8 cellular contexts compared by ENCODE assay signal in genomic region chr3:192772495-192772894, GRCh38. TPM values are rescaled to one million over a fixed set of nuclear protein-coding genes. Genes with fewer than 3 reads are reported as not detected.
DNase-seq lines count a peak whose midpoint lies in the region; ATAC-seq, FAIRE-seq and TF ChIP-seq lines count a peak whose summit lies in the region.

No MANE protein-coding gene starts in this region.

- TF ChIP-seq POLR2A in A549 (IDR thresholded peaks at IDR 0.05; ENCODE audit: low read length): no peak

- H3K4me3 ChIP-seq in A549 (no peak overlapping the region), dorsolateral prefrontal cortex (no peak overlapping the region)

- H3K9me3 Mint-ChIP-seq in osteocyte (ENCODE audit: unreplicated experiment): peaks cover 6% of the 10 kb centered on the region

- POLR2A ChIA-PET in A549 (lab: Yijun Ruan, JAX): no interaction called here

- no peaks in the 10 kb centered on the region for H3K9me3 ChIP-seq in A549

- H3K27me3 Mint-ChIP-seq in osteocyte (ENCODE audit: unreplicated experiment): peaks cover 3% of the 10 kb centered on the region

- CTCF ChIA-PET in A549 (lab: Yijun Ruan, JAX): no interaction called here

- H3K27ac ChIP-seq in A549 (no peak overlapping the region), dorsolateral prefrontal cortex (no peak overlapping the region)

- DNase-seq in A549 (ENCODE audit: low read depth in 1 of 2, low spot score in 1 of 2) (peak in 1 of 2 experiments; percentile 12), GM18507 (ENCODE audit: extremely low spot score, insufficient read length, low read depth) (no peak), NCI-H2227 treated with DMSO at 0.1 percent for 48 hours (lab: John Stamatoyannopoulos, UW) (peak; percentile 21), dorsolateral prefrontal cortex (peak in 8 of 10 donors; percentile 7 to 61 (median 52)), osteocyte (ENCODE audit: extremely low spot score, unreplicated experiment) (no peak), GOT3 (lab: John Stamatoyannopoulos, UW) (no peak), GM19240 (ENCODE audit: insufficient read length, low spot score) (no peak)
- DNase-seq in activated naive CD4-positive, alpha-beta T cell treated with anti-CD3 and anti-CD28 coated beads, Interleukin-2, amount 50 U/mL, for 16 hours: no peak

- no peak overlapping the region for H3K27ac Mint-ChIP-seq in osteocyte (ENCODE audit: unreplicated experiment)

- FAIRE-seq in A549 (lab: Jason Lieb, UNC): no peak
- peak; percentile 21 for FAIRE-seq in GM18507 (lab: Jason Lieb, UNC)

- WGBS in A549 (ENCODE audit: missing lambda C conversion rate): 6% methylated on average over 5 of the region's 5 CpGs

- TF ChIP-seq RAD21 in A549 (conservative IDR thresholded peaks at IDR 0.05 in 1 of 2, IDR thresholded peaks at IDR 0.05 in 1 of 2): peak in 1 of 2 experiments; percentile 40; a peak in 2 of 5 replicates

- no peak overlapping the region for H3K4me3 Mint-ChIP-seq in osteocyte (ENCODE audit: unreplicated experiment)

- peaks cover 0 to 6% (median 0%) of the 10 kb centered on the region in 45 donors for H3K27me3 ChIP-seq in dorsolateral prefrontal cortex

- no peaks in the 10 kb centered on the region for H3K4me1 Mint-ChIP-seq in osteocyte (ENCODE audit: unreplicated experiment)

- ATAC-seq in A549: peak; percentile 68 to 85; a peak in 3 of 6 replicates

- intact Hi-C loops in dorsolateral prefrontal cortex (cut with DNase I): loop anchor here (10.0 kb wide), 1 partner anchor 208 kb away; no protein-coding TSS in a partner anchor

- no peaks in the 10 kb centered on the region for H3K4me1 ChIP-seq in A549

- no peak overlapping the region for H3K4me2 ChIP-seq in A549

- no peak for TF ChIP-seq EP300 in A549 (IDR thresholded peaks at IDR 0.05)

- no peaks in the 10 kb centered on the region for H3K36me3 Mint-ChIP-seq in osteocyte (ENCODE audit: unreplicated experiment)

- TF ChIP-seq CTCF in A549 (IDR thresholded peaks at IDR 0.05) (0 out of 3 replicates have a peak, but pooled peaks have one; percentile 9), dorsolateral prefrontal cortex (IDR thresholded peaks at IDR 0.05 in 54 of 56, conservative IDR thresholded peaks at IDR 0.05 in 2 of 56; ENCODE audit: low read depth in 1 of 56, partially characterized antibody in 56 of 56) (peak in 51 of 56 donors; percentile 10 to 72 (median 48)), osteocyte (IDR thresholded peaks at IDR 0.05) (peak; percentile 28)

TF ChIP-seq in A549, 52 proteins besides CTCF, POLR2A, EP300 and RAD21:
- no peak for TF ChIP-seq PBX3 (IDR thresholded peaks at IDR 0.05)
- TF ChIP-seq ATOH8 (CRISPR knock-in tag; IDR thresholded peaks at IDR 0.05; ENCODE audit: low read depth): no peak
- no peak for TF ChIP-seq TFCP2L1 (CRISPR knock-in tag; IDR thresholded peaks at IDR 0.05)
- TF ChIP-seq, protein P1, sequence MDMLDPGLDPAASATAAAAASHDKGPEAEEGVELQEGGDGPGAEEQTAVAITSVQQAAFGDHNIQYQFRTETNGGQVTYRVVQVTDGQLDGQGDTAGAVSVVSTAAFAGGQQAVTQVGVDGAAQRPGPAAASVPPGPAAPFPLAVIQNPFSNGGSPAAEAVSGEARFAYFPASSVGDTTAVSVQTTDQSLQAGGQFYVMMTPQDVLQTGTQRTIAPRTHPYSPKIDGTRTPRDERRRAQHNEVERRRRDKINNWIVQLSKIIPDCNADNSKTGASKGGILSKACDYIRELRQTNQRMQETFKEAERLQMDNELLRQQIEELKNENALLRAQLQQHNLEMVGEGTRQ (IDR thresholded peaks at IDR 0.05): no peak
- TF ChIP-seq HOXB13 (CRISPR knock-in tag; IDR thresholded peaks at IDR 0.05; ENCODE audit: low read depth): no peak
- TF ChIP-seq POLR2AphosphoS2 (conservative IDR thresholded peaks at IDR 0.05; ENCODE audit: low read length): no peak
- no peak for TF ChIP-seq CEBPB (IDR thresholded peaks at IDR 0.05)

RNA-seq across cellular contexts. Expression of gene FGF12, which starts 45.2 kb away (rescaled TPM):
- polyA plus RNA-seq in A549 (2011; rRNA removed): 0.83 and 1.1 TPM in 2 replicates
- 0.10 and 0.15 TPM in 2 replicates for polyA plus RNA-seq in A549 (2012; cell fraction: cytosol; rRNA removed)
- polyA plus RNA-seq in A549 (2012; cell fraction: nucleus; rRNA removed): 0.14 and 0.16 TPM in 2 replicates
- polyA plus RNA-seq in A549 (2017; fragmentation: RNase III; extraction: RNeasy Plus Mini Kit Qiagen cat#74134 plus additional on column Dnase treatment): 0.57 to 0.88 TPM (median 0.63 TPM) in 3 replicates
- 0.99 and 1.4 TPM in 2 replicates for polyA minus RNA-seq in A549 (2011; rRNA and poly(A)+ RNA removed)
- total RNA-seq in dorsolateral prefrontal cortex: 100 to 1,000 TPM in 109 of 120 experiments, 10 to 100 TPM in 11; 53.8 to 245 (median 175) TPM
- not detected in 2 replicates for total RNA-seq in osteocyte

Comparison
In these comparisons a context has a peak if more than half of its experiments do, and no peak if none do; other contexts are left out.
1. DNase-seq: peak in NCI-H2227 treated with DMSO at 0.1 percent for 48 hours (single experiment) and dorsolateral prefrontal cortex (8 of 10); none in GM18507 (single experiment), osteocyte (single experiment), activated naive CD4-positive, alpha-beta T cell treated with anti-CD3 and anti-CD28 coated beads, Interleukin-2, amount 50 U/mL, for 16 hours (single experiment), GOT3 (single experiment) and GM19240 (single experiment).
2. RNA of gene FGF12, which starts 45.2 kb away (total RNA-seq): 53.8 to 245 TPM in dorsolateral prefrontal cortex; not detected in osteocyte; every median in the first group is over 10 times any median in the second.
3. Peak in every context shown above with its lines, with median percentiles within 50 percentile points of each other: CTCF ChIP-seq.